ENCODE assay signal across 7 cellular contexts in genomic region chr11:86116386-86116726, GRCh38. TPM values are rescaled to one million over a fixed set of nuclear protein-coding genes. Genes with fewer than 3 reads are reported as not detected.
DNase-seq lines count a peak whose midpoint lies in the region; ATAC-seq, FAIRE-seq and TF ChIP-seq lines count a peak whose summit lies in the region.

No MANE protein-coding gene starts in this region.

- H3K27ac ChIP-seq in psoas muscle, result no peak overlapping the region

- TF ChIP-seq CTCF in psoas muscle (IDR thresholded peaks at IDR 0.05), result no peak

- H3K4me1 ChIP-seq in psoas muscle, result no peaks in the 10 kb centered on the region

- ATAC-seq in GM18868 (IDR thresholded peaks at IDR 0.05; ENCODE audit: unreplicated experiment) (peak; percentile 96), HG02610 (IDR thresholded peaks at IDR 0.05; ENCODE audit: unreplicated experiment) (peak; percentile 95), esophagus mucosa (peak; percentile 57), psoas muscle (no peak)

- no peaks in the 10 kb centered on the region for H3K36me3 ChIP-seq in psoas muscle (ENCODE audit: insufficient read depth in 1 of 2, low read depth in 1 of 2)

- no peak overlapping the region for H3K4me3 ChIP-seq in psoas muscle

- no peaks in the 10 kb centered on the region for H3K9me3 ChIP-seq in psoas muscle

- 50 to 77% (median 62%) methylated on average over 4 of the region's 4 CpGs for WGBS in psoas muscle, 3 donors

- intact Hi-C loops in psoas muscle (cut with DNase I), result no loop called here

- peak; percentile 91 for DNase-seq in RPMI7951 (ENCODE audit: low read depth)
- no peak for DNase-seq in psoas muscle
- no peak for DNase-seq in MV-4-11 (lab: John Stamatoyannopoulos, UW)
- no peak for DNase-seq in frontal cortex (ENCODE audit: low spot score in 2 of 2)

- no peak for FAIRE-seq in frontal cortex (lab: Jason Lieb, UNC)

- H3K27me3 ChIP-seq in psoas muscle (ENCODE audit: insufficient read depth in 3 of 3, low read length in 2 of 3), result no peaks in the 10 kb centered on the region

RNA-seq across cellular contexts. Expression of gene PICALM, which starts 47.5 kb away (rescaled TPM):
- 154 and 211 TPM in 2 replicates for total RNA-seq in RPMI7951 (2014; rRNA removed; shearing (Covaris generic))
- total RNA-seq in esophagus mucosa, result 97.8 TPM
- 100 to 1,000 TPM in 3 of 4 donors, 10 to 100 TPM in 1; 79.8 to 123 (median 115) TPM for total RNA-seq in psoas muscle
- polyA plus RNA-seq in psoas muscle, result 10 to 100 TPM; 42.0 to 89.1 (median 60.9) TPM
- total RNA-seq in frontal cortex, result 1,205 TPM

Comparison
In these comparisons a context has a peak if more than half of its experiments do, and no peak if none do; other contexts are left out.
1. ATAC-seq: peak in GM18868 (single experiment), HG02610 (single experiment) and esophagus mucosa (single experiment); none in psoas muscle (0 of 4).